ENCODE assay signal across 1 cellular context in the genomic region with DNA sequence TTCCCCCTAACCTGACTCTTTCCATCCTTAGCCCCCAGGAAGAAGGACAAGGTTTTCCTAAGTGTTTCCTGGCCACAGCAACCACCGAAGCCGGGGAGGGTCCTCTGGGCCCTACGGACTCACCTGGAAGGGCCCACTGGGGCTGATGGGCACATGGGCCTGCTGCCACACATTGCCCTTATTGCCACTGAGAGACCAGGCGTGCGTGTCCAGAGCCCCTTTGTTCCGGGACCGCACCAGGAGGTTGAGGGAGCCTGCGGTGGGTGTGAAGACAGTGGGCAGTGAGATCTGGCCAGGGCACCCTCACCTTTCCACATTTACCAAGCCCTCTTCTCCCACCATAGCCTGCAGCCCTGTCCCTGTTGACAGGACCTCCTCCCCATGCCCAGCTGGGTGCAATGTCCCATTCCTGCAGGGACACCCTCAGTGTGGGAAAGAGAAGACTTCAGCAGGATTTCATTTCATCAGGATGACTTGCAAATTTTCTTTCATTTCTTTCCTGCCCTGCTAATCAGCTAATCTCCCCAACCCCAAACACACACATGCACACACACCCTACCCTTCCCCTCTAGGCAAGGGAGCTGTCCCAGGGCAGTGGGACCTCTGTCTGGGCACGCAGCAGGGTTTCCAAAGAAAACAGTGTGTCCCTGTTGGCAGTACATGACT.
TF ChIP-seq lines count a peak whose summit lies in the region.

No MANE protein-coding gene starts in this region.

TF ChIP-seq in K562, 482 proteins besides CTCF, POLR2A, EP300 and RAD21 (continued from another document and continues in another):
- TF ChIP-seq GMEB1 (CRISPR knock-in tag; IDR thresholded peaks at IDR 0.05), result no peak
- TF ChIP-seq GABPB2 (CRISPR knock-in tag; conservative IDR thresholded peaks at IDR 0.05), result 0 out of 2 replicates have a peak, but pooled peaks have one; percentile 12
- TF ChIP-seq KLF13 (tag; IDR thresholded peaks at IDR 0.05; ENCODE audit: borderline replicate concordance, low read depth), result no peak
- no peak for TF ChIP-seq ZNF707 (CRISPR knock-in tag; conservative IDR thresholded peaks at IDR 0.05)
- TF ChIP-seq ZNF609 (CRISPR knock-in tag; IDR thresholded peaks at IDR 0.05; ENCODE audit: borderline replicate concordance), result no peak
- no peak for TF ChIP-seq HMG20B (CRISPR knock-in tag; IDR thresholded peaks at IDR 0.05)
- no peak for TF ChIP-seq ZBTB17 (CRISPR knock-in tag; IDR thresholded peaks at IDR 0.05)
- TF ChIP-seq KDM4B (IDR thresholded peaks at IDR 0.05; ENCODE audit: borderline replicate concordance in 2 of 2, low read depth in 1 of 2), result no peak
- peak; percentile 22; the same call in 1 of the 2 replicates for TF ChIP-seq JUND (IDR thresholded peaks at IDR 0.05; ENCODE audit: borderline replicate concordance, low read depth, low read length)
- TF ChIP-seq JUND (tag; IDR thresholded peaks at IDR 0.05; ENCODE audit: borderline replicate concordance, low read depth, low read length), result no peak
- TF ChIP-seq SNAPC5 (CRISPR knock-in tag; IDR thresholded peaks at IDR 0.05), result no peak
- no peak for TF ChIP-seq EZH2 (IDR thresholded peaks at IDR 0.05; ENCODE audit: borderline replicate concordance, low read depth, low read length)
- no peak for TF ChIP-seq DLX4 (CRISPR knock-in tag; IDR thresholded peaks at IDR 0.05)
- no peak for TF ChIP-seq DACH1 (IDR thresholded peaks at IDR 0.05; ENCODE audit: partially characterized antibody)
- TF ChIP-seq ARID1B (IDR thresholded peaks at IDR 0.05), result peak; percentile 75
- peak; percentile 99 for TF ChIP-seq MAFG (tag; conservative IDR thresholded peaks at IDR 0.05)
- 0 out of 4 replicates have a peak, but pooled peaks of 1 of the 2 experiments have one; percentile 55 for TF ChIP-seq MAZ (CRISPR knock-in tag; conservative IDR thresholded peaks at IDR 0.05 in 1 of 2, IDR thresholded peaks at IDR 0.05 in 1 of 2)
- 0 out of 2 replicates have a peak, but pooled peaks have one; percentile 34 for TF ChIP-seq OTX1 (CRISPR knock-in tag; IDR thresholded peaks at IDR 0.05)
- no peak for TF ChIP-seq ZNF668 (CRISPR knock-in tag; IDR thresholded peaks at IDR 0.05)
- TF ChIP-seq, protein P1, sequence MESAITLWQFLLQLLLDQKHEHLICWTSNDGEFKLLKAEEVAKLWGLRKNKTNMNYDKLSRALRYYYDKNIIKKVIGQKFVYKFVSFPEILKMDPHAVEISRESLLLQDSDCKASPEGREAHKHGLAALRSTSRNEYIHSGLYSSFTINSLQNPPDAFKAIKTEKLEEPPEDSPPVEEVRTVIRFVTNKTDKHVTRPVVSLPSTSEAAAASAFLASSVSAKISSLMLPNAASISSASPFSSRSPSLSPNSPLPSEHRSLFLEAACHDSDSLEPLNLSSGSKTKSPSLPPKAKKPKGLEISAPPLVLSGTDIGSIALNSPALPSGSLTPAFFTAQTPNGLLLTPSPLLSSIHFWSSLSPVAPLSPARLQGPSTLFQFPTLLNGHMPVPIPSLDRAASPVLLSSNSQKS (CRISPR knock-in tag; IDR thresholded peaks at IDR 0.05), result no peak
- no peak for TF ChIP-seq ZNF830 (CRISPR knock-in tag; IDR thresholded peaks at IDR 0.05)
- peak; percentile 30; the same call in 1 of the 2 replicates for TF ChIP-seq NFRKB (IDR thresholded peaks at IDR 0.05; ENCODE audit: low read depth)
- peak; percentile 72 for TF ChIP-seq DPF2 (IDR thresholded peaks at IDR 0.05)
- peak; percentile 32; the same call in 1 of the 2 replicates for TF ChIP-seq PHF21A (IDR thresholded peaks at IDR 0.05; ENCODE audit: borderline replicate concordance, low read depth)
- TF ChIP-seq ZNF395 (CRISPR knock-in tag; IDR thresholded peaks at IDR 0.05), result 0 out of 2 replicates have a peak, but pooled peaks have one; percentile 9
- TF ChIP-seq ZBTB7A (IDR thresholded peaks at IDR 0.05; ENCODE audit: borderline replicate concordance, control insufficient read depth, low read depth, low read length), result 0 out of 2 replicates have a peak, but pooled peaks have one; percentile 9
- TF ChIP-seq KDM2B (CRISPR knock-in tag; IDR thresholded peaks at IDR 0.05), result no peak
- TF ChIP-seq, protein P2, sequence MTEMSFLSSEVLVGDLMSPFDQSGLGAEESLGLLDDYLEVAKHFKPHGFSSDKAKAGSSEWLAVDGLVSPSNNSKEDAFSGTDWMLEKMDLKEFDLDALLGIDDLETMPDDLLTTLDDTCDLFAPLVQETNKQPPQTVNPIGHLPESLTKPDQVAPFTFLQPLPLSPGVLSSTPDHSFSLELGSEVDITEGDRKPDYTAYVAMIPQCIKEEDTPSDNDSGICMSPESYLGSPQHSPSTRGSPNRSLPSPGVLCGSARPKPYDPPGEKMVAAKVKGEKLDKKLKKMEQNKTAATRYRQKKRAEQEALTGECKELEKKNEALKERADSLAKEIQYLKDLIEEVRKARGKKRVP (CRISPR knock-in tag; IDR thresholded peaks at IDR 0.05), result 0 out of 2 replicates have a peak, but pooled peaks have one; percentile 42
- peak; percentile 62 for TF ChIP-seq HDAC2 (IDR thresholded peaks at IDR 0.05)
- TF ChIP-seq NCOA4 (IDR thresholded peaks at IDR 0.05; ENCODE audit: partially characterized antibody), result no peak
- TF ChIP-seq, protein P3, sequence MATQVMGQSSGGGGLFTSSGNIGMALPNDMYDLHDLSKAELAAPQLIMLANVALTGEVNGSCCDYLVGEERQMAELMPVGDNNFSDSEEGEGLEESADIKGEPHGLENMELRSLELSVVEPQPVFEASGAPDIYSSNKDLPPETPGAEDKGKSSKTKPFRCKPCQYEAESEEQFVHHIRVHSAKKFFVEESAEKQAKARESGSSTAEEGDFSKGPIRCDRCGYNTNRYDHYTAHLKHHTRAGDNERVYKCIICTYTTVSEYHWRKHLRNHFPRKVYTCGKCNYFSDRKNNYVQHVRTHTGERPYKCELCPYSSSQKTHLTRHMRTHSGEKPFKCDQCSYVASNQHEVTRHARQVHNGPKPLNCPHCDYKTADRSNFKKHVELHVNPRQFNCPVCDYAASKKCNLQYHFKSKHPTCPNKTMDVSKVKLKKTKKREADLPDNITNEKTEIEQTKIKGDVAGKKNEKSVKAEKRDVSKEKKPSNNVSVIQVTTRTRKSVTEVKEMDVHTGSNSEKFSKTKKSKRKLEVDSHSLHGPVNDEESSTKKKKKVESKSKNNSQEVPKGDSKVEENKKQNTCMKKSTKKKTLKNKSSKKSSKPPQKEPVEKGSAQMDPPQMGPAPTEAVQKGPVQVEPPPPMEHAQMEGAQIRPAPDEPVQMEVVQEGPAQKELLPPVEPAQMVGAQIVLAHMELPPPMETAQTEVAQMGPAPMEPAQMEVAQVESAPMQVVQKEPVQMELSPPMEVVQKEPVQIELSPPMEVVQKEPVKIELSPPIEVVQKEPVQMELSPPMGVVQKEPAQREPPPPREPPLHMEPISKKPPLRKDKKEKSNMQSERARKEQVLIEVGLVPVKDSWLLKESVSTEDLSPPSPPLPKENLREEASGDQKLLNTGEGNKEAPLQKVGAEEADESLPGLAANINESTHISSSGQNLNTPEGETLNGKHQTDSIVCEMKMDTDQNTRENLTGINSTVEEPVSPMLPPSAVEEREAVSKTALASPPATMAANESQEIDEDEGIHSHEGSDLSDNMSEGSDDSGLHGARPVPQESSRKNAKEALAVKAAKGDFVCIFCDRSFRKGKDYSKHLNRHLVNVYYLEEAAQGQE (CRISPR knock-in tag; IDR thresholded peaks at IDR 0.05; ENCODE audit: low read depth), result no peak
- no peak for TF ChIP-seq KAT8 (IDR thresholded peaks at IDR 0.05; ENCODE audit: low read depth)
- no peak for TF ChIP-seq LARP7 (IDR thresholded peaks at IDR 0.05)
- TF ChIP-seq RFX7 (CRISPR knock-in tag; IDR thresholded peaks at IDR 0.05), result no peak
- no peak for TF ChIP-seq ZFX (CRISPR knock-in tag; IDR thresholded peaks at IDR 0.05)
- TF ChIP-seq USF1 (CRISPR knock-in tag; IDR thresholded peaks at IDR 0.05), result no peak
- TF ChIP-seq MECOM (CRISPR knock-in tag; IDR thresholded peaks at IDR 0.05), result no peak
- no peak for TF ChIP-seq ATF1 (CRISPR knock-in tag; IDR thresholded peaks at IDR 0.05)
- TF ChIP-seq ATF1 (tag; IDR thresholded peaks at IDR 0.05), result peak; percentile 32; the same call in 1 of the 2 replicates
- no peak for TF ChIP-seq HNRNPL (IDR thresholded peaks at IDR 0.05; ENCODE audit: low read depth, low read length)
- no peak for TF ChIP-seq NFIX (CRISPR knock-in tag; IDR thresholded peaks at IDR 0.05; ENCODE audit: low read depth)
- no peak for TF ChIP-seq STAT5A (IDR thresholded peaks at IDR 0.05; ENCODE audit: borderline replicate concordance, low read length)
- TF ChIP-seq C11orf30 (IDR thresholded peaks at IDR 0.05; ENCODE audit: low read depth), result peak; percentile 97
- TF ChIP-seq EHMT2 (IDR thresholded peaks at IDR 0.05), result peak; percentile 34; the same call in 1 of the 2 replicates
- TF ChIP-seq RBM22 (IDR thresholded peaks at IDR 0.05; ENCODE audit: low read depth, low read length, poor library complexity, severe bottlenecking), result no peak
- TF ChIP-seq TAF15 (IDR thresholded peaks at IDR 0.05; ENCODE audit: low read depth, low read length), result no peak
- TF ChIP-seq ZFPM2 (CRISPR knock-in tag; IDR thresholded peaks at IDR 0.05), result no peak
